In the genomic region with DNA sequence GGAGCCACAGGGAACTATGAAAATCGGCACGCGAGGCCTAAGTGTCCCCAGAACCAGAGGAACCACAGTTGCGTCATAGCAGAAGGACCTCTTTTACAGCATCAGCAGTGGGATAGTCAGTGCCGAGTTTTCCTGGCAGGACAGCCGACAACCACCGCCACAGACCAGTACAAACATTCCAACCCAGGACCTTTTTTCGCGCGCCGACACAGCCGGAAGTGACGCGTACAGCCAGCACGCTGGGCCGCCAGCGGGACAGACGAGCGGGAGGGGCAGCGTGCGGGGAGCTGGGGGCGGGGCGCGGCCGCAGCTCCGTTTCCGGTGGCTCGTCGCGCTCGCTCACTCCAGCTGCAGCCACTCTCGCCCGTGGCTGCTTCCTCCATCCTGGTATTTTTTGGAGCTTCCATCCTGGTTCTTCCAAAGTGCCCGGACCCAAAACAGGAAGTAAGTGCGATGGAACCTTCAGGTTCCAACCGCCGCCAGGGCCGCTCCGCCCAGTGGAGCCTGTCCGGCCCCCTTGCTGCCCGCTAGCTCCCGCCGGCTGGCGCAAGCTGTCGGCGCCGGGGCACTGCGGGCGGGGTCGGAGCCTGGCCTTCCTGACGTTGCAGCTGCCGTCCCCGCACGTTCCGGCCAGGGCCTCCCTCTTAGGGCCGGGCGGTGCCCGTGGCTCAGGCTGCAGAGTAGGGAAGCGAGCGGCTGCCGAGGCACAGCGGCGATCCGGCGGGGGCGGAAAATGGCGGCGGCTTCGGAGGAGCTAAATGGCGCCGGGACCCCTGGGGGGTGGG, we compare ENCODE assay signal across 8 cellular contexts. TPM values are rescaled to one million over a fixed set of nuclear protein-coding genes. Genes with fewer than 3 reads are reported as not detected.
DNase-seq lines count a peak whose midpoint lies in the region; ATAC-seq and TF ChIP-seq lines count a peak whose summit lies in the region.

A gene with protein sequence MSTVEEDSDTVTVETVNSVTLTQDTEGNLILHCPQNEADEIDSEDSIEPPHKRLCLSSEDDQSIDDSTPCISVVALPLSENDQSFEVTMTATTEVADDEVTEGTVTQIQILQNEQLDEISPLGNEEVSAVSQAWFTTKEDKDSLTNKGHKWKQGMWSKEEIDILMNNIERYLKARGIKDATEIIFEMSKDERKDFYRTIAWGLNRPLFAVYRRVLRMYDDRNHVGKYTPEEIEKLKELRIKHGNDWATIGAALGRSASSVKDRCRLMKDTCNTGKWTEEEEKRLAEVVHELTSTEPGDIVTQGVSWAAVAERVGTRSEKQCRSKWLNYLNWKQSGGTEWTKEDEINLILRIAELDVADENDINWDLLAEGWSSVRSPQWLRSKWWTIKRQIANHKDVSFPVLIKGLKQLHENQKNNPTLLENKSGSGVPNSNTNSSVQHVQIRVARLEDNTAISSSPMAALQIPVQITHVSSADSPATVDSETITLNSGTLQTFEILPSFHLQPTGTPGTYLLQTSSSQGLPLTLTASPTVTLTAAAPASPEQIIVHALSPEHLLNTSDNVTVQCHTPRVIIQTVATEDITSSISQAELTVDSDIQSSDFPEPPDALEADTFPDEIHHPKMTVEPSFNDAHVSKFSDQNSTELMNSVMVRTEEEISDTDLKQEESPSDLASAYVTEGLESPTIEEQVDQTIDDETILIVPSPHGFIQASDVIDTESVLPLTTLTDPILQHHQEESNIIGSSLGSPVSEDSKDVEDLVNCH (plus strand): TSS at position 342 of the 785 bp plus-strand sequence. CDS start 12,489 bp downstream, outside the sequence.

- H3K9me3 Mint-ChIP-seq in Calu3 (ENCODE audit: low read depth, unreplicated experiment) = no peaks in the 10 kb centered on the region
- no peaks in the 10 kb centered on the region for H3K9me3 Mint-ChIP-seq in endothelial cell (ENCODE audit: unreplicated experiment)
- H3K9me3 Mint-ChIP-seq in mesothelial cell of epicardium = no peaks in the 10 kb centered on the region

- WGBS in HUES64 = under 1% methylated on average over 71 of the region's 71 CpGs

- no peaks in the 10 kb centered on the region for H3K9me2 ChIP-seq in OCI-LY1 (ENCODE audit: low read depth, low read length)

- peak within 1 kb of the TSS; percentile 18; the same call in 1 of the 2 replicates for H2AFZ ChIP-seq in OCI-LY1 (ENCODE audit: low read length)

- no peaks in the 10 kb centered on the region for H3K9me3 ChIP-seq in HUES64 (ENCODE audit: insufficient read depth, low read depth, low read length)
- no peaks in the 10 kb centered on the region for H3K9me3 ChIP-seq in OCI-LY1 (ENCODE audit: low read length)

- peak within 1 kb of the TSS; percentile 80 for H3K4me2 ChIP-seq in OCI-LY1 (ENCODE audit: low read length)

- H3K27ac Mint-ChIP-seq in Calu3 (ENCODE audit: unreplicated experiment) (peak within 1 kb of the TSS; percentile 98), endothelial cell (ENCODE audit: unreplicated experiment) (peak within 1 kb of the TSS; percentile 100), mesothelial cell of epicardium (peak within 1 kb of the TSS; percentile 99)

- CTCF ChIA-PET in Calu3 (lab: Charles Lee) = interaction anchor here (0.6 to 0.7 kb wide), 2 partner anchors 49 to 320 kb away, joined by 3 read pairs; no protein-coding TSS in a partner anchor

- TF ChIP-seq CTCF in Calu3 (IDR thresholded peaks at IDR 0.05; ENCODE audit: unreplicated experiment) = no peak
- TF ChIP-seq CTCF in OCI-LY1 (IDR thresholded peaks at IDR 0.05; ENCODE audit: low read length) = no peak
- no peak for TF ChIP-seq CTCF in endothelial cell (IDR thresholded peaks at IDR 0.05; ENCODE audit: unreplicated experiment)
- TF ChIP-seq CTCF in mesothelial cell of epicardium (IDR thresholded peaks at IDR 0.05; ENCODE audit: unreplicated experiment) = no peak

- DNase-seq in Calu3 = peak; percentile 84
- DNase-seq in activated CD8-positive, alpha-beta memory T cell treated with anti-CD3 and anti-CD28 coated beads, Interleukin-2, amount 50 U/mL, for 4 hours = peak; percentile 84
- peak; percentile 89 for DNase-seq in endothelial cell (ENCODE audit: low spot score)
- DNase-seq in mesothelial cell of epicardium (ENCODE audit: low spot score in 2 of 2, unreplicated experiment in 2 of 2) = peak; percentile 89 to 93
- peak; percentile 82 to 86 for DNase-seq in stimulated activated CD8-positive, alpha-beta memory T cell treated with anti-CD3 and anti-CD28 coated beads, Interleukin-15, amount 100 ng/mL, for 48 hours (ENCODE audit: low read depth in 2 of 2)

- H3K27me3 Mint-ChIP-seq in Calu3 (ENCODE audit: unreplicated experiment) (no peaks in the 10 kb centered on the region), endothelial cell (ENCODE audit: unreplicated experiment) (peaks cover 11% of the 10 kb centered on the region), mesothelial cell of epicardium (ENCODE audit: low read depth) (no peaks in the 10 kb centered on the region)

- BruUV-seq in Calu3 (replicated peaks; lab: Mats Ljungman, UMichigan) = no TSS peak

- no peaks in the 10 kb centered on the region for H4K20me1 ChIP-seq in OCI-LY1 (ENCODE audit: insufficient read depth, low read length)

- H3K79me2 ChIP-seq in OCI-LY1 (ENCODE audit: insufficient read depth, low read length) = peaks cover 47% of the 10 kb centered on the region

- H3K4me1 ChIP-seq in HUES64 (ENCODE audit: insufficient read depth, low read length) (peaks cover 28% of the 10 kb centered on the region), OCI-LY1 (ENCODE audit: insufficient read depth, low read length, severe bottlenecking) (peaks cover 49% of the 10 kb centered on the region)

- H3K27ac ChIP-seq in HUES64 (ENCODE audit: low read depth, low read length) (peak within 1 kb of the TSS; percentile 100), OCI-LY1 (ENCODE audit: low read depth, low read length, poor library complexity, severe bottlenecking) (peak within 1 kb of the TSS; percentile 77)

- H3K4me3 Mint-ChIP-seq in Calu3 (ENCODE audit: low read depth, unreplicated experiment) (peak within 1 kb of the TSS; percentile 92), endothelial cell (ENCODE audit: unreplicated experiment) (peak within 1 kb of the TSS; percentile 99), mesothelial cell of epicardium (peak within 1 kb of the TSS; percentile 98)

- H3K9ac ChIP-seq in HUES64 (ENCODE audit: low read depth, low read length) (peak within 1 kb of the TSS; percentile 99), OCI-LY1 (ENCODE audit: low read length) (peak within 1 kb of the TSS; percentile 82)

- intact Hi-C loops in Calu3 (cut with micrococcal nuclease; ENCODE audit: unreplicated experiment) = loop anchor here (5.0 to 10.0 kb wide), 2 partner anchors 85 to 308 kb away; no protein-coding TSS in a partner anchor

- no peaks in the 10 kb centered on the region; the same call in 1 of the 2 replicates for H3F3A ChIP-seq in OCI-LY1 (ENCODE audit: insufficient read depth, low read length)

- ATAC-seq in GM21447 (IDR thresholded peaks at IDR 0.05; ENCODE audit: unreplicated experiment) = peak; percentile 77

- H3K36me3 ChIP-seq in HUES64 (ENCODE audit: insufficient read depth, low read length) = peaks cover 23% of the 10 kb centered on the region
- peaks cover 31% of the 10 kb centered on the region for H3K36me3 ChIP-seq in OCI-LY1 (ENCODE audit: insufficient read depth, low read length)

- H3K36me3 Mint-ChIP-seq in Calu3 (ENCODE audit: insufficient read depth, unreplicated experiment) (peaks cover 20% of the 10 kb centered on the region), endothelial cell (ENCODE audit: low read depth, unreplicated experiment) (peaks cover 5% of the 10 kb centered on the region), mesothelial cell of epicardium (no peaks in the 10 kb centered on the region)

- peak within 1 kb of the TSS; percentile 85 for H3K4me3 ChIP-seq in HUES64 (ENCODE audit: low read length)
- peak within 1 kb of the TSS; percentile 84 for H3K4me3 ChIP-seq in OCI-LY1 (ENCODE audit: low read depth, low read length, poor library complexity, severe bottlenecking)

- H3K4me1 Mint-ChIP-seq in Calu3 (ENCODE audit: low read depth, unreplicated experiment) (no peaks in the 10 kb centered on the region), endothelial cell (ENCODE audit: unreplicated experiment) (peaks cover 37% of the 10 kb centered on the region), mesothelial cell of epicardium (peaks cover 49% of the 10 kb centered on the region)

- no peaks in the 10 kb centered on the region for H3K27me3 ChIP-seq in HUES64 (ENCODE audit: insufficient read depth, low read length)
- H3K27me3 ChIP-seq in OCI-LY1 (ENCODE audit: insufficient read depth, low read length) = no peaks in the 10 kb centered on the region

RNA-seq across cellular contexts. Expression of the gene that starts here (rescaled TPM):
- total RNA-seq in Calu3 (2022) = 58.3 and 64.0 TPM in 2 replicates
- polyA plus RNA-seq in HUES64 (2013, experiment 1 of 2) = 62.9 TPM
- 59.7 TPM for polyA plus RNA-seq in HUES64 (2013, experiment 2 of 2)
- total RNA-seq in endothelial cell (ENCODE audit: unreplicated experiment) = 106 TPM
- total RNA-seq in mesothelial cell of epicardium = 132 to 149 TPM (median 135 TPM) in 3 replicates

Comparison
In these comparisons a context has a peak if more than half of its experiments do, and no peak if none do; other contexts are left out.
1. Peak in every context shown above with its lines: DNase-seq, ATAC-seq, H3K4me3 ChIP-seq and H3K27ac ChIP-seq.